In genomic region chr3:184018424-184018973, GRCh38 we compare ENCODE assay signal across 8 cellular contexts. TPM values are rescaled to one million over a fixed set of nuclear protein-coding genes. Genes with fewer than 3 reads are reported as not detected.
DNase-seq lines count a peak whose midpoint lies in the region; ATAC-seq and TF ChIP-seq lines count a peak whose summit lies in the region.

No MANE protein-coding gene starts in this region.

- no peaks in the 10 kb centered on the region for H3K27me3 ChIP-seq in BE2C
- H3K27me3 ChIP-seq in duodenal mucosa (ENCODE audit: control insufficient read depth in 1 of 2, insufficient read depth in 2 of 2, low read length in 2 of 2) = no peaks in the 10 kb centered on the region
- H3K27me3 ChIP-seq in neural cell (ENCODE audit: insufficient read depth, low read depth, low read length) = no peaks in the 10 kb centered on the region

- no peak for DNase-seq in BE2C
- no peak for DNase-seq in NB4 (ENCODE audit: low read depth)
- DNase-seq in left lobe of liver (ENCODE audit: low spot score) = no peak
- no peak for DNase-seq in cerebellar cortex (ENCODE audit: low spot score)

- peak overlapping the region; percentile 99 for H2AFZ ChIP-seq in neural cell (ENCODE audit: low read depth, low read length)

- H3K4me2 ChIP-seq in neural cell (ENCODE audit: low read length) = peak overlapping the region; percentile 77

- H3K9ac ChIP-seq in duodenal mucosa (ENCODE audit: low read depth in 1 of 2, low read length in 2 of 2) = peak overlapping the region; percentile 58 to 92
- H3K9ac ChIP-seq in neural cell (ENCODE audit: low read length) = peak overlapping the region; percentile 99

- H3K4me3 ChIP-seq in BE2C (ENCODE audit: low read depth, low read length) (peak overlapping the region; percentile 98), NB4 (ENCODE audit: low read depth, low read length) (peak overlapping the region; percentile 89), duodenal mucosa (ENCODE audit: low read depth in 1 of 2, low read length in 2 of 2) (peak overlapping the region; percentile 97 to 99), neural cell (ENCODE audit: low read length) (peak overlapping the region; percentile 99)

- no peaks in the 10 kb centered on the region for H3K9me2 ChIP-seq in neural cell (ENCODE audit: insufficient read depth, low read length)

- H3K4me1 ChIP-seq in BE2C (peaks cover 13% of the 10 kb centered on the region), duodenal mucosa (ENCODE audit: control insufficient read depth in 1 of 2, insufficient read depth in 2 of 2, low read length in 2 of 2) (peaks cover 14 to 21% of the 10 kb centered on the region in 2 donors)

- TF ChIP-seq POLR2A in NB4 (IDR thresholded peaks at IDR 0.05; ENCODE audit: extremely low read depth, insufficient read length) = no peak

- H3K27ac ChIP-seq in duodenal mucosa (ENCODE audit: low read depth, low read length) (peak overlapping the region; percentile 53), neural cell (ENCODE audit: low read length) (peak overlapping the region; percentile 93)

- no peak for TF ChIP-seq CTCF in BE2C (IDR thresholded peaks at IDR 0.05; ENCODE audit: low read depth, low read length)
- no peak for TF ChIP-seq CTCF in NB4 (IDR thresholded peaks at IDR 0.05; ENCODE audit: low read depth, low read length)
- TF ChIP-seq CTCF in neural cell (IDR thresholded peaks at IDR 0.05; ENCODE audit: poor library complexity, severe bottlenecking) = no peak

- no peaks in the 10 kb centered on the region for H4K20me1 ChIP-seq in neural cell (ENCODE audit: insufficient read depth)

- ATAC-seq in left lobe of liver = no peak
- no peak for ATAC-seq in GM21367 (IDR thresholded peaks at IDR 0.05; ENCODE audit: unreplicated experiment)
- ATAC-seq in GM21528 (IDR thresholded peaks at IDR 0.05; ENCODE audit: low FRiP score, unreplicated experiment) = no peak

- H3K9me3 ChIP-seq in BE2C (no peaks in the 10 kb centered on the region), duodenal mucosa (ENCODE audit: control insufficient read depth in 1 of 2, low read length in 2 of 2) (no peaks in the 10 kb centered on the region), neural cell (ENCODE audit: low read length) (no peaks in the 10 kb centered on the region)

- no peak for TF ChIP-seq RAD21 in neural cell (conservative IDR thresholded peaks at IDR 0.05)

- no peaks in the 10 kb centered on the region for H3F3A ChIP-seq in neural cell (ENCODE audit: insufficient read depth, low read length, poor library complexity, severe bottlenecking)

- H3K36me3 ChIP-seq in BE2C = peaks cover 7% of the 10 kb centered on the region
- H3K36me3 ChIP-seq in duodenal mucosa (ENCODE audit: control insufficient read depth in 1 of 2, insufficient read depth in 2 of 2, low read length in 2 of 2) = no peaks in the 10 kb centered on the region
- H3K36me3 ChIP-seq in neural cell (ENCODE audit: insufficient read depth, low read length) = no peaks in the 10 kb centered on the region

- TF ChIP-seq EP300 in neural cell (conservative IDR thresholded peaks at IDR 0.05; ENCODE audit: poor library complexity, severe bottlenecking) = no peak

- H3K79me2 ChIP-seq in neural cell (replicated peaks; ENCODE audit: insufficient read depth, low read length) = peaks cover 31% of the 10 kb centered on the region

TF ChIP-seq in neural cell, 6 proteins besides CTCF, POLR2A, EP300 and RAD21:
- no peak for TF ChIP-seq SMC3 (conservative IDR thresholded peaks at IDR 0.05; ENCODE audit: poor library complexity)
- TF ChIP-seq MXI1 (conservative IDR thresholded peaks at IDR 0.05; ENCODE audit: poor library complexity, severe bottlenecking) = no peak
- TF ChIP-seq REST (IDR thresholded peaks at IDR 0.05; ENCODE audit: borderline replicate concordance) = no peak
- no peak for TF ChIP-seq EZH2 (IDR thresholded peaks at IDR 0.05; ENCODE audit: borderline replicate concordance, insufficient read depth, low read length, poor library complexity, severe bottlenecking)
- TF ChIP-seq TAF1 (IDR thresholded peaks at IDR 0.05; ENCODE audit: low read depth) = no peak
- TF ChIP-seq POLR2AphosphoS5 (IDR thresholded peaks at IDR 0.05) = no peak
TF ChIP-seq in neural cell: peak in this region for 0.

RNA-seq across cellular contexts. Expression of gene ABCC5, which starts 0.8 kb away (rescaled TPM):
- polyA plus RNA-seq in BE2C (2012; ENCODE audit: insufficient read depth, insufficient read length, low read depth) = 42.5 TPM
- polyA plus RNA-seq in neural cell = 227 and 237 TPM in 2 replicates
- 75.7 and 77.9 TPM in 2 replicates for polyA minus RNA-seq in neural cell
- 7.2 TPM for total RNA-seq in left lobe of liver

RNA-seq across cellular contexts. Expression of gene HTR3D, which starts 13.0 kb away (rescaled TPM):
- polyA plus RNA-seq in BE2C (2012; ENCODE audit: insufficient read depth, insufficient read length, low read depth) = not detected
- polyA plus RNA-seq in neural cell = not detected in 2 replicates
- not detected in 2 replicates for polyA minus RNA-seq in neural cell
- total RNA-seq in left lobe of liver = not detected

RNA-seq across cellular contexts. Expression of gene HTR3C, which starts 34.3 kb away (rescaled TPM):
- polyA plus RNA-seq in BE2C (2012; ENCODE audit: insufficient read depth, insufficient read length, low read depth) = not detected
- not detected in 2 replicates for polyA plus RNA-seq in neural cell
- not detected in 2 replicates for polyA minus RNA-seq in neural cell
- not detected for total RNA-seq in left lobe of liver
